In genomic region chr2:46296840-46297545, GRCh38 we compare ENCODE assay signal across 8 cellular contexts. TPM values are rescaled to one million over a fixed set of nuclear protein-coding genes. Genes with fewer than 3 reads are reported as not detected.
DNase-seq lines count a peak whose midpoint lies in the region; ATAC-seq and TF ChIP-seq lines count a peak whose summit lies in the region.

Gene EPAS1 (plus strand): TSS chr2:46297407. CDS start chr2:46297912, 505 bp downstream.

- TF ChIP-seq CTCF in colonic mucosa (IDR thresholded peaks at IDR 0.05): no peak

- peak; percentile 45 for DNase-seq in NCI-H1092 treated with DMSO at 0.1 percent for 48 hours (lab: John Stamatoyannopoulos, UW)
- no peak for DNase-seq in NCI-H1092 (lab: John Stamatoyannopoulos, UW)
- peak; percentile 62 for DNase-seq in NCI-H2171 (lab: John Stamatoyannopoulos, UW)
- DNase-seq in activated CD4-positive, alpha-beta T cell treated with anti-CD3 and anti-CD28 coated beads, Interleukin-2, amount 10 ng/mL, durations not matched to agents 24 days and 14 days: peak; percentile 96
- peak; percentile 97 for DNase-seq in colonic mucosa
- DNase-seq in kidney tubule cell (ENCODE audit: low spot score): peak; percentile 87
- peak; percentile 44 to 48 for DNase-seq in stimulated activated CD4-positive, alpha-beta T cell treated with anti-CD3 and anti-CD28 coated beads, Interleukin-1b, Interleukin-23, amount 100 ng/mL, for 1 hour (ENCODE audit: low read depth in 2 of 2)

- H3K9me3 Mint-ChIP-seq in activated CD4-positive, alpha-beta T cell treated with anti-CD3 and anti-CD28 coated beads, Interleukin-2, amount 10 ng/mL, durations not matched to agents 24 days and 14 days: no peaks in the 10 kb centered on the region

- H3K4me3 Mint-ChIP-seq in activated CD4-positive, alpha-beta T cell treated with anti-CD3 and anti-CD28 coated beads, Interleukin-2, amount 10 ng/mL, durations not matched to agents 24 days and 14 days: peak within 1 kb of the TSS; percentile 87

- peak within 1 kb of the TSS; percentile 74 for H3K4me3 ChIP-seq in colonic mucosa

- H3K36me3 ChIP-seq in colonic mucosa: no peaks in the 10 kb centered on the region

- peak within 1 kb of the TSS; percentile 66 for H3K27ac Mint-ChIP-seq in activated CD4-positive, alpha-beta T cell treated with anti-CD3 and anti-CD28 coated beads, Interleukin-2, amount 10 ng/mL, durations not matched to agents 24 days and 14 days

- ATAC-seq in HG02852 (IDR thresholded peaks at IDR 0.05; ENCODE audit: unreplicated experiment): peak; percentile 89

- H3K9ac ChIP-seq in colonic mucosa (ENCODE audit: low read depth in 2 of 2, low read length in 2 of 2): peak within 1 kb of the TSS; percentile 89 to 97

- H3K4me1 ChIP-seq in colonic mucosa: peaks cover 7% of the 10 kb centered on the region

- peaks cover 26% of the 10 kb centered on the region for H3K4me1 Mint-ChIP-seq in activated CD4-positive, alpha-beta T cell treated with anti-CD3 and anti-CD28 coated beads, Interleukin-2, amount 10 ng/mL, durations not matched to agents 24 days and 14 days

- peaks cover 2% of the 10 kb centered on the region for H3K36me3 Mint-ChIP-seq in activated CD4-positive, alpha-beta T cell treated with anti-CD3 and anti-CD28 coated beads, Interleukin-2, amount 10 ng/mL, durations not matched to agents 24 days and 14 days (ENCODE audit: low read depth)

- intact Hi-C loops in activated CD4-positive, alpha-beta T cell treated with anti-CD3 and anti-CD28 coated beads, Interleukin-2, amount 10 ng/mL, durations not matched to agents 24 days and 14 days (cut with micrococcal nuclease): loop anchor here (2.0 to 5.0 kb wide), 4 partner anchors 55 to 285 kb away; no protein-coding TSS in a partner anchor
- intact Hi-C loops in colonic mucosa (cut with DNase I): loop anchor here (10.0 kb wide), 1 partner anchor 282 kb away; no protein-coding TSS in a partner anchor

- H3K27me3 ChIP-seq in colonic mucosa: no peaks in the 10 kb centered on the region

- no peaks in the 10 kb centered on the region for H3K9me3 ChIP-seq in colonic mucosa

- H3K27me3 Mint-ChIP-seq in activated CD4-positive, alpha-beta T cell treated with anti-CD3 and anti-CD28 coated beads, Interleukin-2, amount 10 ng/mL, durations not matched to agents 24 days and 14 days: peaks cover 65% of the 10 kb centered on the region

- H3K27ac ChIP-seq in colonic mucosa: peak within 1 kb of the TSS; percentile 87

RNA-seq across cellular contexts. Expression of gene EPAS1, which starts in this region (rescaled TPM):
- total RNA-seq in activated CD4-positive, alpha-beta T cell treated with anti-CD3 and anti-CD28 coated beads, Interleukin-2, amount 10 ng/mL, durations not matched to agents 24 days and 14 days: 16.2 and 19.4 TPM in 2 replicates
- total RNA-seq in colonic mucosa: 100 to 1,000 TPM; 116 to 140 TPM
